ENCODE assay signal across 14 cellular contexts in the genomic region with DNA sequence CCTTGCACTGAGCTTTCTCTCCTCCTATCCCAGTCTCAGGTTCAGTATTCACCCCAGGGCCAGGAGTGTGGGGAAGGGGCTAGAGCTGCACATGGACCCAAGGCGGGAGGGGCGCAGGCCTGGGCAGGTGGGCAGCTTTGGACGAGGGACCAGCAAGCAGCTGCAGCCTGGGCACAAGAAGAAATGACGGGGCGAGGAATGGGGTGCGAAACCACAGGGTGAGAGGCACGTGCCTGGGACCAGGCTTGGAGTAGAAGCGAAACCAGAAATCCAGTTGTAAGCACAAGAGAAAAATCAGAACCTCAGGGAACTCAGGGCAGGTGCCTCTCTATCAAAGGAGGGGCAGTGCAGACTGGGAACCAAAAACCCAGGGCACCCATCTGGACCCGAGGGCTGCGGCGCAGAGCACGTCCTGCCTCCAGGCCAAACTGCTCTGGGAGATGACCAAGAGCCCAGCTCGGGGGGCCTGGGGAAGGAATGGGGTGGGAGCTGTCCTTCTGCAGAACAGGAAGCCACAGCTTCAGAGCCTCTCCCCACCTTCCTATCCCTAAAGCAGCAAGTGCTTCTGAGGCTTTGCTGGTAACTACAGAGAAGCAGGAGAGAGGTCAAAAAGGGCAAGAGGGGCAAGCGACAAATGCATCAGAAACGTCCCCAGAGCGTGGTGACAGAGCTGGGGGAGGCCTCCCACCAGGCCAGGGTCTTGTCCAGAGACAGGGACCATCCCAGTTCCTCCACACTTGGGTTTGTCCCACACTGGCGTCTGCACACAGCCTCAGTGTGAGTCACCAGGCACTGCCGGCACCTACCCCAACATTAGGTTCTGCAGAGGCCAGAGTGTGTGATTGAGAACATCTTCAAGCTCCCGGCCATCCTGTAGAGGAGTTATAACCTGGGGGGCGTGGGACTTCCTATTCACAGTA. TPM values are rescaled to one million over a fixed set of nuclear protein-coding genes. Genes with fewer than 3 reads are reported as not detected.
"Had no signal": no experiment of that assay in that cellular context is flagged by ENCODE, and none has a peak within 500 bp of the region (broad histone marks: within the 10 kb centered on the region; RNA-seq: fewer than 3 reads in every experiment).

No MANE protein-coding gene starts in this region.

- DNase-seq: activated CD4-positive, alpha-beta T cell treated with anti-CD3 and anti-CD28 coated beads, Interleukin-2, amount 50 U/mL, for 48 hours; activated naive CD4-positive, alpha-beta T cell; activated T-cell treated with anti-CD3 and anti-CD28 coated beads, Interleukin-2, amount 50 U/mL, for 72 hours; effector memory CD4-positive, alpha-beta T cell; mucosa of descending colon; natural killer cell; stimulated activated CD4-positive, alpha-beta T cell treated with anti-CD3 and anti-CD28 coated beads, Interleukin-15, amount 100 ng/mL, for 24 hours; stimulated activated CD4-positive, alpha-beta T cell treated with anti-CD3 and anti-CD28 coated beads, Interleukin-4, amount 100 ng/mL, for 24 hours had no signal

- H3K36me3 ChIP-seq: adrenal gland, tibial artery had no signal

- H3K27ac ChIP-seq: adrenal gland, epithelial cell of prostate, tibial artery had no signal

- H3K4me3 ChIP-seq: adrenal gland, mucosa of descending colon, tibial artery had no signal

- H3K9me3 ChIP-seq: adrenal gland, mucosa of descending colon, tibial artery had no signal

- H3K27me3 ChIP-seq: adrenal gland, tibial artery had no signal

- H3K4me1 ChIP-seq: adrenal gland, tibial artery had no signal

RNA-seq across cellular contexts. Expression of gene TMPRSS4, which starts 18.3 kb away (rescaled TPM):
- total RNA-seq: lung microvascular endothelial cell; natural killer cell; pulmonary artery endothelial cell; T-helper 2 cell treated with Interferon-gamma antibody and Interleukin-4, amounts not matched to agents 100 ng/mL and 5 ng/mL, for 36 hours had no signal

RNA-seq across cellular contexts. Expression of gene SMIM35, which starts 28.2 kb away (rescaled TPM):
- total RNA-seq: lung microvascular endothelial cell, mucosa of descending colon, pulmonary artery endothelial cell had no signal
